Comparison of ENCODE assay signal across 1 cellular context in the genomic region with DNA sequence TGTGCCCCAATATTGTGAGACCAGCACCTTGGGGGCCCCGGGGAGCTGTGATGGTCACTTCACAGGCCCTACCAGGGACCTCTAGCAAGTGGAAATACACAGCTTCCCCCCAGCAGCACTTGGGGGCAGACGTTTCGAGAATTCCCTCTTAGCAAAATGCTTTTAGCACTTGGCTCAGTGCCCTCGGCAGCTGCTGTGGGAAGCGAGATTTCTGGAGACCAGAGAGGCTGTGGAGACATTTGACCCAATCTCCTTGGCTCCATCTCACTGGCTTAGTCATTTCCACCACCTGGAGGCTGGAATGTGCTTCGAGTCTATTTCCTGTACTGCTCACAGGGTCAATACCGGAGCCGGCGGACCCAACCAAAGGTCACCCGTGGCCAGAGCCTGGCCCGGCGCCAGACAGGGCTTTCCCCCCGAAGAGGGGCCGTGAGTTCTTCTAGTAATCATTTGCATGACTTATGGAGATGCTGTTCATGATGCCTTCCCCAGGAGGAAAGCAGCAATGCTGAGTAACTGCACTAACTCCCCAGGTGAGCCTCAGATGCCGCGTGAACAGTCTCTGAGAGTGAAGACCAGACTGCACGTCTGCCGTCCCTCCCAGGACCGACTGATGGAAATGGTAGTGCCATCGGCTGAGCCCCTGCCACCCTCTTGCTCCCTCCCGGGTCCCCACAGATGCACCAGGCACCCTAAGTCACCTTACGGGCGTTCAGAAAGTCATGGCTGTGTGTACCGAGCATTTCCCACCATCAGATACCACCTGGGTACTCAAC.
TF ChIP-seq lines count a peak whose summit lies in the region.

No MANE protein-coding gene starts in this region.

TF ChIP-seq in HepG2, 621 proteins besides CTCF, POLR2A, EP300 and RAD21 (continued from another document and continues in another):
- TF ChIP-seq, protein P1, sequence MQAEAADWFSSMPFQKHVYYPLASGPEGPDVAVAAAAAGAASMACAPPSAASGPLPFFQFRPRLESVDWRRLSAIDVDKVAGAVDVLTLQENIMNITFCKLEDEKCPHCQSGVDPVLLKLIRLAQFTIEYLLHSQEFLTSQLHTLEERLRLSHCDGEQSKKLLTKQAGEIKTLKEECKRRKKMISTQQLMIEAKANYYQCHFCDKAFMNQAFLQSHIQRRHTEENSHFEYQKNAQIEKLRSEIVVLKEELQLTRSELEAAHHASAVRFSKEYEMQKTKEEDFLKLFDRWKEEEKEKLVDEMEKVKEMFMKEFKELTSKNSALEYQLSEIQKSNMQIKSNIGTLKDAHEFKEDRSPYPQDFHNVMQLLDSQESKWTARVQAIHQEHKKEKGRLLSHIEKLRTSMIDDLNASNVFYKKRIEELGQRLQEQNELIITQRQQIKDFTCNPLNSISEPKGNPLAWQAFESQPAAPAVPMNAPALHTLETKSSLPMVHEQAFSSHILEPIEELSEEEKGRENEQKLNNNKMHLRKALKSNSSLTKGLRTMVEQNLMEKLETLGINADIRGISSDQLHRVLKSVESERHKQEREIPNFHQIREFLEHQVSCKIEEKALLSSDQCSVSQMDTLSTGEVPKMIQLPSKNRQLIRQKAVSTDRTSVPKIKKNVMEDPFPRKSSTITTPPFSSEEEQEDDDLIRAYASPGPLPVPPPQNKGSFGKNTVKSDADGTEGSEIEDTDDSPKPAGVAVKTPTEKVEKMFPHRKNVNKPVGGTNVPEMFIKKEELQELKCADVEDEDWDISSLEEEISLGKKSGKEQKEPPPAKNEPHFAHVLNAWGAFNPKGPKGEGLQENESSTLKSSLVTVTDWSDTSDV (CRISPR knock-in tag; IDR thresholded peaks at IDR 0.05) = no peak
- TF ChIP-seq, protein P2, sequence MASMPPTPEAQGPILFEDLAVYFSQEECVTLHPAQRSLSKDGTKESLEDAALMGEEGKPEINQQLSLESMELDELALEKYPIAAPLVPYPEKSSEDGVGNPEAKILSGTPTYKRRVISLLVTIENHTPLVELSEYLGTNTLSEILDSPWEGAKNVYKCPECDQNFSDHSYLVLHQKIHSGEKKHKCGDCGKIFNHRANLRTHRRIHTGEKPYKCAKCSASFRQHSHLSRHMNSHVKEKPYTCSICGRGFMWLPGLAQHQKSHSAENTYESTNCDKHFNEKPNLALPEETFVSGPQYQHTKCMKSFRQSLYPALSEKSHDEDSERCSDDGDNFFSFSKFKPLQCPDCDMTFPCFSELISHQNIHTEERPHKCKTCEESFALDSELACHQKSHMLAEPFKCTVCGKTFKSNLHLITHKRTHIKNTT (CRISPR knock-in tag; IDR thresholded peaks at IDR 0.05) = no peak
- TF ChIP-seq, protein P3, sequence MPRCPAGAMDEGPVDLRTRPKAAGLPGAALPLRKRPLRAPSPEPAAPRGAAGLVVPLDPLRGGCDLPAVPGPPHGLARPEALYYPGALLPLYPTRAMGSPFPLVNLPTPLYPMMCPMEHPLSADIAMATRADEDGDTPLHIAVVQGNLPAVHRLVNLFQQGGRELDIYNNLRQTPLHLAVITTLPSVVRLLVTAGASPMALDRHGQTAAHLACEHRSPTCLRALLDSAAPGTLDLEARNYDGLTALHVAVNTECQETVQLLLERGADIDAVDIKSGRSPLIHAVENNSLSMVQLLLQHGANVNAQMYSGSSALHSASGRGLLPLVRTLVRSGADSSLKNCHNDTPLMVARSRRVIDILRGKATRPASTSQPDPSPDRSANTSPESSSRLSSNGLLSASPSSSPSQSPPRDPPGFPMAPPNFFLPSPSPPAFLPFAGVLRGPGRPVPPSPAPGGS (CRISPR knock-in tag; IDR thresholded peaks at IDR 0.05) = no peak
- TF ChIP-seq FOXK1 (CRISPR knock-in tag; IDR thresholded peaks at IDR 0.05; ENCODE audit: borderline replicate concordance, low read depth) (no peak), ZNF274 (CRISPR knock-in tag; IDR thresholded peaks at IDR 0.05) (no peak), NFYB (CRISPR knock-in tag; IDR thresholded peaks at IDR 0.05) (no peak), ZNF672 (CRISPR knock-in tag; IDR thresholded peaks at IDR 0.05) (no peak), HNRNPL (IDR thresholded peaks at IDR 0.05; ENCODE audit: low read depth, low read length) (no peak), NCOA2 (CRISPR knock-in tag; IDR thresholded peaks at IDR 0.05) (0 out of 2 replicates have a peak, but pooled peaks have one; percentile 29), EHMT2 (IDR thresholded peaks at IDR 0.05; ENCODE audit: borderline replicate concordance, low read depth, low read length) (no peak), HHEX (CRISPR knock-in tag; IDR thresholded peaks at IDR 0.05) (no peak), ZNF234 (CRISPR knock-in tag; conservative IDR thresholded peaks at IDR 0.05) (no peak), ZNF350 (CRISPR knock-in tag; IDR thresholded peaks at IDR 0.05; ENCODE audit: borderline replicate concordance, low read depth) (0 out of 2 replicates have a peak, but pooled peaks have one; percentile 31), RXRA (CRISPR knock-in tag; IDR thresholded peaks at IDR 0.05) (peak; percentile 88), ZNF17 (CRISPR knock-in tag; IDR thresholded peaks at IDR 0.05) (no peak), ZNF577 (CRISPR knock-in tag; IDR thresholded peaks at IDR 0.05; ENCODE audit: borderline replicate concordance, low read depth) (no peak), ZNF205 (CRISPR knock-in tag; IDR thresholded peaks at IDR 0.05) (no peak), NFE2L1 (CRISPR knock-in tag; IDR thresholded peaks at IDR 0.05; ENCODE audit: borderline replicate concordance) (no peak), RAD51 (IDR thresholded peaks at IDR 0.05; ENCODE audit: borderline replicate concordance) (no peak), DNMT1 (CRISPR knock-in tag; IDR thresholded peaks at IDR 0.05) (no peak), ATM (IDR thresholded peaks at IDR 0.05; ENCODE audit: borderline replicate concordance) (no peak), ZNF616 (CRISPR knock-in tag; IDR thresholded peaks at IDR 0.05; ENCODE audit: low read depth) (no peak), TGIF2 (CRISPR knock-in tag; IDR thresholded peaks at IDR 0.05) (no peak), ZNF180 (CRISPR knock-in tag; IDR thresholded peaks at IDR 0.05; ENCODE audit: borderline replicate concordance, low read depth) (no peak), NBN (conservative IDR thresholded peaks at IDR 0.05) (no peak), CBX2 (IDR thresholded peaks at IDR 0.05; ENCODE audit: low read depth, low read length) (no peak), CBX2 (CRISPR knock-in tag; IDR thresholded peaks at IDR 0.05; ENCODE audit: low read depth) (no peak), SNAI1 (CRISPR knock-in tag; IDR thresholded peaks at IDR 0.05; ENCODE audit: borderline replicate concordance) (no peak)
- TF ChIP-seq, protein P4, sequence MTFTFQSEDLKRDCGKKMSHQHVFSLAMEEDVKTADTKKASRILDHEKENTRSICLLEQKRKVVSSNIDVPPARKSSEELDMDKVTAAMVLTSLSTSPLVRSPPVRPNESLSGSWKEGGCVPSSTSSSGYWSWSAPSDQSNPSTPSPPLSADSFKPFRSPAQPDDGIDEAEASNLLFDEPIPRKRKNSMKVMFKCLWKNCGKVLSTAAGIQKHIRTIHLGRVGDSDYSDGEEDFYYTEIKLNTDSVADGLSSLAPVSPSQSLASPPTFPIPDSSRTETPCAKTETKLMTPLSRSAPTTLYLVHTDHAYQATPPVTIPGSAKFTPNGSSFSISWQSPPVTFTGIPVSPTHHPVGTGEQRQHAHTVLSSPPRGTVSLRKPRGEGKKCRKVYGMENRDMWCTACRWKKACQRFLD (CRISPR knock-in tag; IDR thresholded peaks at IDR 0.05; ENCODE audit: borderline replicate concordance) = no peak
- TF ChIP-seq, protein P5, sequence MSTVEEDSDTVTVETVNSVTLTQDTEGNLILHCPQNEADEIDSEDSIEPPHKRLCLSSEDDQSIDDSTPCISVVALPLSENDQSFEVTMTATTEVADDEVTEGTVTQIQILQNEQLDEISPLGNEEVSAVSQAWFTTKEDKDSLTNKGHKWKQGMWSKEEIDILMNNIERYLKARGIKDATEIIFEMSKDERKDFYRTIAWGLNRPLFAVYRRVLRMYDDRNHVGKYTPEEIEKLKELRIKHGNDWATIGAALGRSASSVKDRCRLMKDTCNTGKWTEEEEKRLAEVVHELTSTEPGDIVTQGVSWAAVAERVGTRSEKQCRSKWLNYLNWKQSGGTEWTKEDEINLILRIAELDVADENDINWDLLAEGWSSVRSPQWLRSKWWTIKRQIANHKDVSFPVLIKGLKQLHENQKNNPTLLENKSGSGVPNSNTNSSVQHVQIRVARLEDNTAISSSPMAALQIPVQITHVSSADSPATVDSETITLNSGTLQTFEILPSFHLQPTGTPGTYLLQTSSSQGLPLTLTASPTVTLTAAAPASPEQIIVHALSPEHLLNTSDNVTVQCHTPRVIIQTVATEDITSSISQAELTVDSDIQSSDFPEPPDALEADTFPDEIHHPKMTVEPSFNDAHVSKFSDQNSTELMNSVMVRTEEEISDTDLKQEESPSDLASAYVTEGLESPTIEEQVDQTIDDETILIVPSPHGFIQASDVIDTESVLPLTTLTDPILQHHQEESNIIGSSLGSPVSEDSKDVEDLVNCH (CRISPR knock-in tag; IDR thresholded peaks at IDR 0.05) = no peak
- TF ChIP-seq, protein P6, sequence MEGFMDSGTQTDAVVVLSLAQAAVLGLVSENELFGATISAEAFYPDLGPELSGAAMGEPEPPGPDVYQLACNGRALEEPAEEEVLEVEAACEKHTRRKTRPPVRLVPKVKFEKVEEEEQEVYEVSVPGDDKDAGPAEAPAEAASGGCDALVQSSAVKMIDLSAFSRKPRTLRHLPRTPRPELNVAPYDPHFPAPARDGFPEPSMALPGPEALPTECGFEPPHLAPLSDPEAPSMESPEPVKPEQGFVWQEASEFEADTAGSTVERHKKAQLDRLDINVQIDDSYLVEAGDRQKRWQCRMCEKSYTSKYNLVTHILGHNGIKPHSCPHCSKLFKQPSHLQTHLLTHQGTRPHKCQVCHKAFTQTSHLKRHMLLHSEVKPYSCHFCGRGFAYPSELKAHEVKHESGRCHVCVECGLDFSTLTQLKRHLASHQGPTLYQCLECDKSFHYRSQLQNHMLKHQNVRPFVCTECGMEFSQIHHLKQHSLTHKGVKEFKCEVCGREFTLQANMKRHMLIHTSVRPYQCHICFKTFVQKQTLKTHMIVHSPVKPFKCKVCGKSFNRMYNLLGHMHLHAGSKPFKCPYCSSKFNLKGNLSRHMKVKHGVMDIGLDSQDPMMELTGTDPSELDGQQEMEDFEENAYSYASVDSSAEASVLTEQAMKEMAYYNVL (CRISPR knock-in tag; IDR thresholded peaks at IDR 0.05; ENCODE audit: borderline replicate concordance) = no peak
- TF ChIP-seq, protein P7, sequence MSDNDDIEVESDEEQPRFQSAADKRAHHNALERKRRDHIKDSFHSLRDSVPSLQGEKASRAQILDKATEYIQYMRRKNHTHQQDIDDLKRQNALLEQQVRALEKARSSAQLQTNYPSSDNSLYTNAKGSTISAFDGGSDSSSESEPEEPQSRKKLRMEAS (IDR thresholded peaks at IDR 0.05) = peak; percentile 39
- TF ChIP-seq, protein P8, sequence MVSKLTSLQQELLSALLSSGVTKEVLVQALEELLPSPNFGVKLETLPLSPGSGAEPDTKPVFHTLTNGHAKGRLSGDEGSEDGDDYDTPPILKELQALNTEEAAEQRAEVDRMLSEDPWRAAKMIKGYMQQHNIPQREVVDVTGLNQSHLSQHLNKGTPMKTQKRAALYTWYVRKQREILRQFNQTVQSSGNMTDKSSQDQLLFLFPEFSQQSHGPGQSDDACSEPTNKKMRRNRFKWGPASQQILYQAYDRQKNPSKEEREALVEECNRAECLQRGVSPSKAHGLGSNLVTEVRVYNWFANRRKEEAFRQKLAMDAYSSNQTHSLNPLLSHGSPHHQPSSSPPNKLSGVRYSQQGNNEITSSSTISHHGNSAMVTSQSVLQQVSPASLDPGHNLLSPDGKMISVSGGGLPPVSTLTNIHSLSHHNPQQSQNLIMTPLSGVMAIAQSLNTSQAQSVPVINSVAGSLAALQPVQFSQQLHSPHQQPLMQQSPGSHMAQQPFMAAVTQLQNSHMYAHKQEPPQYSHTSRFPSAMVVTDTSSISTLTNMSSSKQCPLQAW (CRISPR knock-in tag; IDR thresholded peaks at IDR 0.05) = no peak
- TF ChIP-seq, protein P9, sequence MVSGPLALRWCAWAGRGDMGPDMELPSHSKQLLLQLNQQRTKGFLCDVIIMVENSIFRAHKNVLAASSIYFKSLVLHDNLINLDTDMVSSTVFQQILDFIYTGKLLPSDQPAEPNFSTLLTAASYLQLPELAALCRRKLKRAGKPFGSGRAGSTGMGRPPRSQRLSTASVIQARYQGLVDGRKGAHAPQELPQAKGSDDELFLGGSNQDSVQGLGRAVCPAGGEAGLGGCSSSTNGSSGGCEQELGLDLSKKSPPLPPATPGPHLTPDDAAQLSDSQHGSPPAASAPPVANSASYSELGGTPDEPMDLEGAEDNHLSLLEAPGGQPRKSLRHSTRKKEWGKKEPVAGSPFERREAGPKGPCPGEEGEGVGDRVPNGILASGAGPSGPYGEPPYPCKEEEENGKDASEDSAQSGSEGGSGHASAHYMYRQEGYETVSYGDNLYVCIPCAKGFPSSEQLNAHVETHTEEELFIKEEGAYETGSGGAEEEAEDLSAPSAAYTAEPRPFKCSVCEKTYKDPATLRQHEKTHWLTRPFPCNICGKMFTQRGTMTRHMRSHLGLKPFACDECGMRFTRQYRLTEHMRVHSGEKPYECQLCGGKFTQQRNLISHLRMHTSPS (CRISPR knock-in tag; IDR thresholded peaks at IDR 0.05; ENCODE audit: low read depth) = no peak
- TF ChIP-seq, protein P10, sequence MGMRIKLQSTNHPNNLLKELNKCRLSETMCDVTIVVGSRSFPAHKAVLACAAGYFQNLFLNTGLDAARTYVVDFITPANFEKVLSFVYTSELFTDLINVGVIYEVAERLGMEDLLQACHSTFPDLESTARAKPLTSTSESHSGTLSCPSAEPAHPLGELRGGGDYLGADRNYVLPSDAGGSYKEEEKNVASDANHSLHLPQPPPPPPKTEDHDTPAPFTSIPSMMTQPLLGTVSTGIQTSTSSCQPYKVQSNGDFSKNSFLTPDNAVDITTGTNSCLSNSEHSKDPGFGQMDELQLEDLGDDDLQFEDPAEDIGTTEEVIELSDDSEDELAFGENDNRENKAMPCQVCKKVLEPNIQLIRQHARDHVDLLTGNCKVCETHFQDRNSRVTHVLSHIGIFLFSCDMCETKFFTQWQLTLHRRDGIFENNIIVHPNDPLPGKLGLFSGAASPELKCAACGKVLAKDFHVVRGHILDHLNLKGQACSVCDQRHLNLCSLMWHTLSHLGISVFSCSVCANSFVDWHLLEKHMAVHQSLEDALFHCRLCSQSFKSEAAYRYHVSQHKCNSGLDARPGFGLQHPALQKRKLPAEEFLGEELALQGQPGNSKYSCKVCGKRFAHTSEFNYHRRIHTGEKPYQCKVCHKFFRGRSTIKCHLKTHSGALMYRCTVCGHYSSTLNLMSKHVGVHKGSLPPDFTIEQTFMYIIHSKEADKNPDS (CRISPR knock-in tag; IDR thresholded peaks at IDR 0.05) = no peak
- TF ChIP-seq, protein P11, sequence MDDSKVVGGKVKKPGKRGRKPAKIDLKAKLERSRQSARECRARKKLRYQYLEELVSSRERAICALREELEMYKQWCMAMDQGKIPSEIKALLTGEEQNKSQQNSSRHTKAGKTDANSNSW (CRISPR knock-in tag; IDR thresholded peaks at IDR 0.05; ENCODE audit: borderline replicate concordance) = no peak
- TF ChIP-seq, protein P12, sequence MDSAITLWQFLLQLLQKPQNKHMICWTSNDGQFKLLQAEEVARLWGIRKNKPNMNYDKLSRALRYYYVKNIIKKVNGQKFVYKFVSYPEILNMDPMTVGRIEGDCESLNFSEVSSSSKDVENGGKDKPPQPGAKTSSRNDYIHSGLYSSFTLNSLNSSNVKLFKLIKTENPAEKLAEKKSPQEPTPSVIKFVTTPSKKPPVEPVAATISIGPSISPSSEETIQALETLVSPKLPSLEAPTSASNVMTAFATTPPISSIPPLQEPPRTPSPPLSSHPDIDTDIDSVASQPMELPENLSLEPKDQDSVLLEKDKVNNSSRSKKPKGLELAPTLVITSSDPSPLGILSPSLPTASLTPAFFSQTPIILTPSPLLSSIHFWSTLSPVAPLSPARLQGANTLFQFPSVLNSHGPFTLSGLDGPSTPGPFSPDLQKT (CRISPR knock-in tag; IDR thresholded peaks at IDR 0.05; ENCODE audit: borderline replicate concordance) = no peak
